ENCODE assay signal across 1 cellular context in genomic region chr7:947391-948210, GRCh38.
TF ChIP-seq lines count a peak whose summit lies in the region.

No MANE protein-coding gene starts in this region.

TF ChIP-seq in K562, 482 proteins besides CTCF, POLR2A, EP300 and RAD21:
- TF ChIP-seq U2AF1 (optimal IDR thresholded peaks at IDR 0.05; ENCODE audit: low read depth, low read length) (no peak), ZNF354B (CRISPR knock-in tag; IDR thresholded peaks at IDR 0.05) (no peak), HDAC6 (IDR thresholded peaks at IDR 0.05; ENCODE audit: low read depth, low read length) (no peak), HEY1 (CRISPR knock-in tag; IDR thresholded peaks at IDR 0.05; ENCODE audit: borderline replicate concordance) (no peak), PHB2 (IDR thresholded peaks at IDR 0.05; ENCODE audit: low read depth) (no peak), PML (IDR thresholded peaks at IDR 0.05; ENCODE audit: low read length) (no peak), MIER1 (IDR thresholded peaks at IDR 0.05; ENCODE audit: low read depth) (no peak), SP2 (IDR thresholded peaks at IDR 0.05; ENCODE audit: extremely low read depth, low read depth, low read length, poor library complexity, severe bottlenecking) (no peak), OTX1 (CRISPR knock-in tag; IDR thresholded peaks at IDR 0.05) (no peak), TCF7 (IDR thresholded peaks at IDR 0.05; ENCODE audit: borderline replicate concordance) (no peak), ZHX1 (conservative IDR thresholded peaks at IDR 0.05; ENCODE audit: low read length) (no peak), ELF1 (tag; IDR thresholded peaks at IDR 0.05) (no peak), POLR2AphosphoS5 (IDR thresholded peaks at IDR 0.05; ENCODE audit: control insufficient read depth, insufficient read depth, low read depth, low read length) (no peak), HMG20A (CRISPR knock-in tag; conservative IDR thresholded peaks at IDR 0.05) (no peak), BDP1 (IDR thresholded peaks at IDR 0.05; ENCODE audit: insufficient read depth, insufficient read length) (no peak), NR2C1 (IDR thresholded peaks at IDR 0.05) (no peak), NR2C1 (tag; IDR thresholded peaks at IDR 0.05) (no peak), POLR2G (IDR thresholded peaks at IDR 0.05; ENCODE audit: low read depth, low read length) (no peak), ZNF518B (CRISPR knock-in tag; IDR thresholded peaks at IDR 0.05) (no peak), CAMTA2 (CRISPR knock-in tag; conservative IDR thresholded peaks at IDR 0.05) (no peak)
- TF ChIP-seq, protein P1, sequence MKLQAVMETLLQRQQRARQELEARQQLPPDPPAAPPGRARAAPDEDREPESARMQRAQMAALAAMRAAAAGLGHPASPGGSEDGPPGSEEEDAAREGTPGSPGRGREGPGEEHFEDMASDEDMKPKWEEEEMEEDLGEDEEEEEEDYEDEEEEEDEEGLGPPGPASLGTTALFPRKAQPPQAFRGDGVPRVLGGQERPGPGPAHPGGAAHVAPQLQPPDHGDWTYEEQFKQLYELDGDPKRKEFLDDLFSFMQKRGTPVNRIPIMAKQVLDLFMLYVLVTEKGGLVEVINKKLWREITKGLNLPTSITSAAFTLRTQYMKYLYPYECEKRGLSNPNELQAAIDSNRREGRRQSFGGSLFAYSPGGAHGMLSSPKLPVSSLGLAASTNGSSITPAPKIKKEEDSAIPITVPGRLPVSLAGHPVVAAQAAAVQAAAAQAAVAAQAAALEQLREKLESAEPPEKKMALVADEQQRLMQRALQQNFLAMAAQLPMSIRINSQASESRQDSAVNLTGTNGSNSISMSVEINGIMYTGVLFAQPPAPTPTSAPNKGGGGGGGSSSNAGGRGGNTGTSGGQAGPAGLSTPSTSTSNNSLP (IDR thresholded peaks at IDR 0.05; ENCODE audit: borderline replicate concordance, low read depth, low read length): no peak
